In genomic region chr6:150631283-150631981, GRCh38 we compare ENCODE assay signal across 12 cellular contexts. TPM values are rescaled to one million over a fixed set of nuclear protein-coding genes. Genes with fewer than 3 reads are reported as not detected.
DNase-seq lines count a peak whose midpoint lies in the region; ATAC-seq, FAIRE-seq and TF ChIP-seq lines count a peak whose summit lies in the region.
"Had no signal": no experiment of that assay in that cellular context is flagged by ENCODE, and none has a peak within 500 bp of the region (broad histone marks: within the 10 kb centered on the region; RNA-seq: fewer than 3 reads in every experiment).

No MANE protein-coding gene starts in this region.

- ATAC-seq in HG03571 (IDR thresholded peaks at IDR 0.05; ENCODE audit: unreplicated experiment) (peak; percentile 37), right lobe of liver (peak; percentile 40 to 61 (median 44)), HG02571 (IDR thresholded peaks at IDR 0.05; ENCODE audit: unreplicated experiment) (no peak)

- peak overlapping the region; percentile 68 to 87 (median 75) for H3K27ac ChIP-seq in right lobe of liver
- H3K27ac ChIP-seq: SJCRH30 had no signal

- no peak for TF ChIP-seq POLR2A in right lobe of liver (IDR thresholded peaks at IDR 0.05)

- H3K4me1 ChIP-seq in right lobe of liver, result peaks cover 0 to 74% (median 29%) of the 10 kb centered on the region in 4 donors
- no peaks in the 10 kb centered on the region for H3K4me1 ChIP-seq in BE2C
- H3K4me1 ChIP-seq: SJCRH30 had no signal

- TF ChIP-seq CTCF in GM06990 (IDR thresholded peaks at IDR 0.05; ENCODE audit: insufficient read depth, low read length, poor library complexity, severe bottlenecking) (no peak), right lobe of liver (IDR thresholded peaks at IDR 0.05) (no peak), BE2C (IDR thresholded peaks at IDR 0.05; ENCODE audit: low read depth, low read length) (no peak)

- peak; percentile 91 for FAIRE-seq in GM19239 (lab: Jason Lieb, UNC)

- H3K4me3 ChIP-seq in GM06990 (replicated peaks; ENCODE audit: low read depth, low read length), result no peak overlapping the region
- no peak overlapping the region for H3K4me3 ChIP-seq in right lobe of liver
- no peak overlapping the region for H3K4me3 ChIP-seq in BE2C (ENCODE audit: low read depth, low read length)
- H3K4me3 ChIP-seq: SJCRH30 had no signal

- DNase-seq in GM06990 (ENCODE audit: extremely low read depth, insufficient read length) (peak; percentile 31), GM19239 (ENCODE audit: insufficient read length, low spot score) (no peak), right lobe of liver (peak in 2 of 3 donors; percentile 41 to 64), GM03348 (ENCODE audit: low spot score) (no peak), hypothalamus (lab: John Stamatoyannopoulos, UW) (no peak), BE2C (no peak)
- DNase-seq: DND-41; effector CD8-positive, alpha-beta T cell; NCI-H2107; SJCRH30 had no signal

- intact Hi-C loops in right lobe of liver (cut with DNase I), result no loop called here

- WGBS in right lobe of liver (ENCODE audit: insufficient coverage, low coverage, low lambda C conversion rate, missing lambda C conversion rate), result 90% methylated on average over 4 of the region's 12 CpGs

- H3K9me3 ChIP-seq in right lobe of liver (no peaks in the 10 kb centered on the region), BE2C (no peaks in the 10 kb centered on the region)
- H3K9me3 ChIP-seq: SJCRH30 had no signal

- H3K36me3 ChIP-seq in GM06990 (ENCODE audit: control insufficient read depth, insufficient read depth, low read length) (no peaks in the 10 kb centered on the region), right lobe of liver (no peaks in the 10 kb centered on the region), BE2C (no peaks in the 10 kb centered on the region)
- H3K36me3 ChIP-seq: SJCRH30 had no signal

- H3K27me3 ChIP-seq in GM06990 (replicated peaks; ENCODE audit: control insufficient read depth, insufficient read depth, low read length) (no peaks in the 10 kb centered on the region; the same call in none of the 2 replicates), right lobe of liver (no peaks in the 10 kb centered on the region), BE2C (peaks cover 6% of the 10 kb centered on the region)
- H3K27me3 ChIP-seq: SJCRH30 had no signal

RNA-seq across cellular contexts. Expression of gene PLEKHG1, which starts 31.7 kb away (rescaled TPM):
- 10 to 100 TPM in 5 of 6 experiments, 1 to 10 TPM in 1; 8.7 to 20.3 (median 11.8) TPM for total RNA-seq in right lobe of liver
- not detected for polyA plus RNA-seq in BE2C (2012; ENCODE audit: insufficient read depth, insufficient read length, low read depth)

Comparison
In these comparisons a context has a peak if more than half of its experiments do, and no peak if none do; other contexts are left out.
1. DNase-seq: peak in GM06990 (single experiment) and right lobe of liver (2 of 3); none in GM19239 (single experiment), GM03348 (single experiment), hypothalamus (0 of 51) and BE2C (single experiment).